ENCODE assay signal across 18 cellular contexts in genomic region chr11:58726594-58727414, GRCh38. TPM values are rescaled to one million over a fixed set of nuclear protein-coding genes. Genes with fewer than 3 reads are reported as not detected.
DNase-seq lines count a peak whose midpoint lies in the region; ATAC-seq and TF ChIP-seq lines count a peak whose summit lies in the region.
"Had no signal": no experiment of that assay in that cellular context is flagged by ENCODE, and none has a peak within 500 bp of the region (broad histone marks: within the 10 kb centered on the region; RNA-seq: fewer than 3 reads in every experiment).

No MANE protein-coding gene starts in this region.

- H3K9me3 ChIP-seq in A673 (ENCODE audit: low read depth, low read length, poor library complexity, severe bottlenecking): no peaks in the 10 kb centered on the region
- H3K9me3 ChIP-seq in PC-3 (ENCODE audit: low read length): no peaks in the 10 kb centered on the region
- H3K9me3 ChIP-seq: SJSA1 had no signal

- no peak overlapping the region for H3K4me2 ChIP-seq in PC-3 (ENCODE audit: low read length)
- H3K4me2 ChIP-seq: neural progenitor cell had no signal

- H3K79me2 ChIP-seq in PC-3 (ENCODE audit: low read length): no peaks in the 10 kb centered on the region

- peaks cover 10% of the 10 kb centered on the region for H3K4me1 ChIP-seq in A673 (ENCODE audit: insufficient read depth, low read length, poor library complexity, severe bottlenecking)
- H3K4me1 ChIP-seq in PC-3 (ENCODE audit: insufficient read depth, low read length): no peaks in the 10 kb centered on the region
- H3K4me1 ChIP-seq: neural progenitor cell, SJSA1 had no signal

- H3K9ac ChIP-seq in PC-3 (ENCODE audit: low read length): no peak overlapping the region
- H3K9ac ChIP-seq: GM23248, neural progenitor cell had no signal

- TF ChIP-seq CTCF in A673 (conservative IDR thresholded peaks at IDR 0.05; ENCODE audit: low read depth, low read length) (no peak), PC-3 (conservative IDR thresholded peaks at IDR 0.05; ENCODE audit: low read depth, low read length) (no peak)

- H3K36me3 Mint-ChIP-seq in activated naive CD8-positive, alpha-beta T cell treated with anti-CD3 and anti-CD28 coated beads for 36 hours: peaks cover 3% of the 10 kb centered on the region
- H3K36me3 Mint-ChIP-seq: neural progenitor cell had no signal

- peaks cover 40% of the 10 kb centered on the region for H3K4me1 Mint-ChIP-seq in activated naive CD8-positive, alpha-beta T cell treated with anti-CD3 and anti-CD28 coated beads for 36 hours
- H3K4me1 Mint-ChIP-seq: neural progenitor cell had no signal

- intact Hi-C loops in A673 (cut with micrococcal nuclease; ENCODE audit: unreplicated experiment): no loop called here
- intact Hi-C loops in PC-3 (cut with micrococcal nuclease): no loop called here

- POLR2A ChIA-PET in A673 (lab: Charles Lee; ENCODE audit: low non-redundant PET): no interaction called here
- POLR2A ChIA-PET in PC-3 (lab: Charles Lee; ENCODE audit: unreplicated experiment): no interaction called here

- no peaks in the 10 kb centered on the region for H3K36me3 ChIP-seq in A673 (ENCODE audit: insufficient read depth, low read length, poor library complexity, severe bottlenecking)
- no peaks in the 10 kb centered on the region for H3K36me3 ChIP-seq in PC-3 (ENCODE audit: low read depth, low read length)
- H3K36me3 ChIP-seq: neural progenitor cell, SJSA1 had no signal

- no peaks in the 10 kb centered on the region for H4K20me1 ChIP-seq in PC-3 (ENCODE audit: low read length)

- no peaks in the 10 kb centered on the region for H3K27me3 Mint-ChIP-seq in activated naive CD8-positive, alpha-beta T cell treated with anti-CD3 and anti-CD28 coated beads for 36 hours

- H3F3A ChIP-seq in PC-3 (ENCODE audit: low read length, unreplicated experiment): no peaks in the 10 kb centered on the region

- no peaks in the 10 kb centered on the region for H3K9me3 Mint-ChIP-seq in activated naive CD8-positive, alpha-beta T cell treated with anti-CD3 and anti-CD28 coated beads for 36 hours
- H3K9me3 Mint-ChIP-seq: neural progenitor cell had no signal

- no peak overlapping the region for H2AFZ ChIP-seq in PC-3 (ENCODE audit: low read length)
- H2AFZ ChIP-seq: GM23248, neural progenitor cell had no signal

- H3K4me3 Mint-ChIP-seq in activated naive CD8-positive, alpha-beta T cell treated with anti-CD3 and anti-CD28 coated beads for 36 hours: no peak overlapping the region
- H3K4me3 Mint-ChIP-seq: neural progenitor cell had no signal

- CTCF ChIA-PET in A673 (lab: Charles Lee) (no interaction called here), PC-3 (lab: Charles Lee) (no interaction called here)

- no peaks in the 10 kb centered on the region for H3K9me2 ChIP-seq in PC-3 (replicated peaks; ENCODE audit: low read length)

- no peak for ATAC-seq in PC-3

- H3K4me3 ChIP-seq in A673 (ENCODE audit: low read depth, low read length, poor library complexity, severe bottlenecking) (no peak overlapping the region), PC-3 (ENCODE audit: low read length) (no peak overlapping the region)
- H3K4me3 ChIP-seq: GM23248, neural progenitor cell, SJSA1, skin epidermis had no signal

- BruUV-seq in A673 (replicated peaks; lab: Mats Ljungman, UMichigan) (no TSS peak), PC-3 (replicated peaks; lab: Mats Ljungman, UMichigan) (no TSS peak)

- H3K27ac Mint-ChIP-seq in activated naive CD8-positive, alpha-beta T cell treated with anti-CD3 and anti-CD28 coated beads for 36 hours: peak overlapping the region; percentile 78
- H3K27ac Mint-ChIP-seq: neural progenitor cell had no signal

- H3K27ac ChIP-seq in A673 (ENCODE audit: low read depth, low read length, poor library complexity, severe bottlenecking) (no peak overlapping the region), PC-3 (ENCODE audit: low read length) (no peak overlapping the region)
- H3K27ac ChIP-seq: GM23248, neural progenitor cell, SJSA1 had no signal

- DNase-seq in A673 (ENCODE audit: low spot score) (peak; percentile 35), DMS153 (lab: John Stamatoyannopoulos, UW) (peak; percentile 82), NCI-H345 (lab: John Stamatoyannopoulos, UW) (peak; percentile 31), OCI-M2 (lab: John Stamatoyannopoulos, UW; ENCODE audit: unreplicated experiment) (no peak), NCI-H2227 treated with DMSO at 0.1 percent for 48 hours (lab: John Stamatoyannopoulos, UW) (no peak), PC-3 (no peak), cerebellum (ENCODE audit: low spot score) (no peak)
- no peak for DNase-seq in activated naive CD8-positive, alpha-beta T cell treated with anti-CD3 and anti-CD28 coated beads for 36 hours
- DNase-seq: activated CD4-positive, alpha-beta T cell treated with anti-CD3 and anti-CD28 coated beads, Interleukin-2, amount 50 U/mL, for 48 hours; C1 segment of cervical spinal cord; foreskin melanocyte; GM23248; IMR-90; kidney glomerular epithelial cell; NCI-H446 treated with DMSO at 0.1 percent for 48 hours had no signal

- H3K27me3 ChIP-seq in A673 (replicated peaks; ENCODE audit: insufficient read depth, low read depth, low read length, poor library complexity) (no peaks in the 10 kb centered on the region), PC-3 (ENCODE audit: low read length) (peaks cover 17% of the 10 kb centered on the region)
- H3K27me3 ChIP-seq: neural progenitor cell had no signal

RNA-seq across cellular contexts. Expression of gene GLYAT, which starts 4.9 kb away (rescaled TPM):
- total RNA-seq in A673 (2021) (0.39 TPM in 1 of 2 replicates, not detected in the other), PC-3 (2014; rRNA removed) (not detected in 2 replicates), cerebellum (not detected)
- total RNA-seq in activated naive CD8-positive, alpha-beta T cell treated with anti-CD3 and anti-CD28 coated beads for 36 hours: not detected
- total RNA-seq: GM23248, IMR-90, SJSA1 had no signal

Comparison
In these comparisons a context has a peak if more than half of its experiments do, and no peak if none do; other contexts are left out.
1. DNase-seq: peak in A673 (single experiment), DMS153 (single experiment) and NCI-H345 (single experiment); none in activated naive CD8-positive, alpha-beta T cell treated with anti-CD3 and anti-CD28 coated beads for 36 hours (single experiment), OCI-M2 (single experiment), NCI-H2227 treated with DMSO at 0.1 percent for 48 hours (single experiment), PC-3 (single experiment) and cerebellum (single experiment).